8 cellular contexts compared by ENCODE assay signal in genomic region chr22:28817919-28818859, GRCh38. TPM values are rescaled to one million over a fixed set of nuclear protein-coding genes. Genes with fewer than 3 reads are reported as not detected.
DNase-seq lines count a peak whose midpoint lies in the region; ATAC-seq and TF ChIP-seq lines count a peak whose summit lies in the region.

No MANE protein-coding gene starts in this region.

- H3K9me3 ChIP-seq in lung (ENCODE audit: control insufficient read depth in 2 of 2, insufficient read depth in 1 of 2, low read length in 1 of 2), result no peaks in the 10 kb centered on the region
- H3K9me3 ChIP-seq in aorta (ENCODE audit: control insufficient read depth, low read length), result no peaks in the 10 kb centered on the region

- H3K36me3 ChIP-seq in lung (ENCODE audit: control insufficient read depth in 2 of 2, insufficient read depth in 2 of 2, low read length in 2 of 2) (no peaks in the 10 kb centered on the region), aorta (ENCODE audit: control insufficient read depth in 1 of 2, insufficient read depth in 2 of 2, low read length in 1 of 2) (no peaks in the 10 kb centered on the region)

- CTCF ChIA-PET in activated CD8-positive, alpha-beta T cell treated with anti-CD3 and anti-CD28 coated beads, Interleukin-2, amount 10 ng/mL, durations not matched to agents 7 days and 5 days (lab: Charles Lee), result interaction anchor here (0.9 to 3.8 kb wide), 7 partner anchors 10 to 217 kb away, joined by 3 to 21 read pairs (median 4); partner anchors contain the start of genes CCDC117 and XBP1

- intact Hi-C loops in Right ventricle myocardium inferior (cut with DNase I), result no loop called here
- intact Hi-C loops in cardiac septum (cut with DNase I), result no loop called here
- intact Hi-C loops in aorta (cut with DNase I), result no loop called here

- DNase-seq in Right ventricle myocardium inferior (ENCODE audit: missing footprints) (no peak), cardiac septum (ENCODE audit: low spot score) (no peak), lung (ENCODE audit: low spot score) (peak; percentile 77), aorta (no peak), GM20000 (ENCODE audit: low spot score) (no peak), ACHN (no peak)
- DNase-seq in activated CD8-positive, alpha-beta T cell treated with anti-CD3 and anti-CD28 coated beads, Interleukin-2, amount 10 ng/mL, durations not matched to agents 7 days and 5 days, result peak; percentile 39

- no peaks in the 10 kb centered on the region for H3K27me3 ChIP-seq in lung (ENCODE audit: control insufficient read depth, insufficient read depth)
- no peaks in the 10 kb centered on the region for H3K27me3 ChIP-seq in aorta (ENCODE audit: control insufficient read depth in 1 of 2, insufficient read depth in 2 of 2, low read length in 1 of 2)

- WGBS in lung, 2 donors, result 71 to 78% methylated on average over 14 of the region's 14 CpGs
- WGBS in aorta, 2 donors, result 77 to 84% methylated on average over 14 of the region's 14 CpGs

- peaks cover 82% of the 10 kb centered on the region for H3K4me1 Mint-ChIP-seq in activated CD8-positive, alpha-beta T cell treated with anti-CD3 and anti-CD28 coated beads, Interleukin-2, amount 10 ng/mL, durations not matched to agents 7 days and 5 days (ENCODE audit: low read depth)

- ATAC-seq in Right ventricle myocardium inferior (peak; percentile 58), lung (ENCODE audit: insufficient read depth, low FRiP score) (peak; percentile 54), aorta (ENCODE audit: low FRiP score) (peak; percentile 53), HG02759 (IDR thresholded peaks at IDR 0.05; ENCODE audit: unreplicated experiment) (no peak)
- no peak for ATAC-seq in activated CD8-positive, alpha-beta T cell treated with anti-CD3 and anti-CD28 coated beads, Interleukin-2, amount 10 ng/mL, durations not matched to agents 7 days and 5 days

- no peaks in the 10 kb centered on the region for H3K27me3 Mint-ChIP-seq in activated CD8-positive, alpha-beta T cell treated with anti-CD3 and anti-CD28 coated beads, Interleukin-2, amount 10 ng/mL, durations not matched to agents 7 days and 5 days (ENCODE audit: low read depth)

- in situ Hi-C loops in ACHN (cut with HindIII; ENCODE audit: low pct_ligation_motif_present, low pct_unique_long_range_greater_than_20kb, low sequenced_read_pairs), result no loop called here

- peaks cover 50% of the 10 kb centered on the region for H3K36me3 Mint-ChIP-seq in activated CD8-positive, alpha-beta T cell treated with anti-CD3 and anti-CD28 coated beads, Interleukin-2, amount 10 ng/mL, durations not matched to agents 7 days and 5 days (ENCODE audit: low read depth)

- peak overlapping the region; percentile 81 for H3K27ac Mint-ChIP-seq in activated CD8-positive, alpha-beta T cell treated with anti-CD3 and anti-CD28 coated beads, Interleukin-2, amount 10 ng/mL, durations not matched to agents 7 days and 5 days

- no peak overlapping the region for H3K4me3 Mint-ChIP-seq in activated CD8-positive, alpha-beta T cell treated with anti-CD3 and anti-CD28 coated beads, Interleukin-2, amount 10 ng/mL, durations not matched to agents 7 days and 5 days

- H3K4me1 ChIP-seq in lung (ENCODE audit: control insufficient read depth in 2 of 2, insufficient read depth in 2 of 2, low read length in 2 of 2), result peaks cover 3 to 8% of the 10 kb centered on the region in 2 donors
- H3K4me1 ChIP-seq in aorta (ENCODE audit: control insufficient read depth in 1 of 2, insufficient read depth in 2 of 2, low read length in 2 of 2), result no peaks in the 10 kb centered on the region

- peak overlapping the region in 1 of 2 donors; percentile 90 for H3K27ac ChIP-seq in lung (ENCODE audit: low read depth in 1 of 2, low read length in 1 of 2)
- H3K27ac ChIP-seq in aorta (ENCODE audit: low read depth in 1 of 2, low read length in 2 of 2), result peak overlapping the region; percentile 26 to 62

- TF ChIP-seq CTCF in lung (IDR thresholded peaks at IDR 0.05; ENCODE audit: control extremely low read depth, extremely low read depth), result no peak
- TF ChIP-seq CTCF in GM20000 (IDR thresholded peaks at IDR 0.05; ENCODE audit: extremely low read depth, missing control alignments), result no peak

- H3K9me3 Mint-ChIP-seq in activated CD8-positive, alpha-beta T cell treated with anti-CD3 and anti-CD28 coated beads, Interleukin-2, amount 10 ng/mL, durations not matched to agents 7 days and 5 days (ENCODE audit: insufficient read depth), result no peaks in the 10 kb centered on the region

- POLR2A ChIA-PET in activated CD8-positive, alpha-beta T cell treated with anti-CD3 and anti-CD28 coated beads, Interleukin-2, amount 10 ng/mL, durations not matched to agents 7 days and 5 days (lab: Charles Lee), result interaction anchor here (0.7 to 3.3 kb wide), 2 partner anchors 17 to 76 kb away, joined by 4 to 25 read pairs; partner anchors contain the start of gene XBP1

- H3K4me3 ChIP-seq in lung (no peak overlapping the region), aorta (ENCODE audit: low read length in 2 of 2) (no peak overlapping the region)

RNA-seq across cellular contexts. Expression of gene XBP1, which starts 17.8 kb away (rescaled TPM):
- total RNA-seq in Right ventricle myocardium inferior, result 71.8 TPM
- 81.2 TPM for total RNA-seq in cardiac septum
- 100 to 1,000 TPM; 220 to 229 TPM for total RNA-seq in activated CD8-positive, alpha-beta T cell treated with anti-CD3 and anti-CD28 coated beads, Interleukin-2, amount 10 ng/mL, durations not matched to agents 7 days and 5 days
- total RNA-seq in lung, result 100 to 1,000 TPM; 298 to 341 TPM
- 100 to 1,000 TPM; 144 to 324 TPM for polyA plus RNA-seq in lung
- total RNA-seq in aorta, result 100 to 1,000 TPM; 118 to 143 TPM
- polyA plus RNA-seq in aorta, result 10 to 100 TPM; 49.3 to 73.5 TPM

RNA-seq across cellular contexts. Expression of gene CCDC117, which starts 45.7 kb away (rescaled TPM):
- total RNA-seq in Right ventricle myocardium inferior, result 11.4 TPM
- total RNA-seq in cardiac septum, result 12.3 TPM
- 10 to 100 TPM; 36.7 to 40.0 TPM for total RNA-seq in activated CD8-positive, alpha-beta T cell treated with anti-CD3 and anti-CD28 coated beads, Interleukin-2, amount 10 ng/mL, durations not matched to agents 7 days and 5 days
- total RNA-seq in lung, result 10 to 100 TPM; 21.4 to 29.2 TPM
- 10 to 100 TPM in 1 of 2 donors, 1 to 10 TPM in 1; 7.8 to 11.4 TPM for polyA plus RNA-seq in lung
- 10 to 100 TPM; 20.3 to 26.9 TPM for total RNA-seq in aorta
- polyA plus RNA-seq in aorta, result 1 to 10 TPM; 6.7 to 9.6 TPM

Comparison
In these comparisons a context has a peak if more than half of its experiments do, and no peak if none do; other contexts are left out.
1. ATAC-seq: peak in Right ventricle myocardium inferior (single experiment), lung (single experiment) and aorta (single experiment); none in activated CD8-positive, alpha-beta T cell treated with anti-CD3 and anti-CD28 coated beads, Interleukin-2, amount 10 ng/mL, durations not matched to agents 7 days and 5 days (single experiment) and HG02759 (single experiment).
2. DNase-seq: peak in activated CD8-positive, alpha-beta T cell treated with anti-CD3 and anti-CD28 coated beads, Interleukin-2, amount 10 ng/mL, durations not matched to agents 7 days and 5 days (single experiment) and lung (single experiment); none in Right ventricle myocardium inferior (single experiment), cardiac septum (single experiment), aorta (0 of 2), GM20000 (single experiment) and ACHN (single experiment).